Comparison of ENCODE assay signal across 21 cellular contexts in genomic region chr15:89200182-89200581, GRCh38. TPM values are rescaled to one million over a fixed set of nuclear protein-coding genes. Genes with fewer than 3 reads are reported as not detected.
"Had no signal": no experiment of that assay in that cellular context is flagged by ENCODE, and none has a peak within 500 bp of the region (broad histone marks: within the 10 kb centered on the region; RNA-seq: fewer than 3 reads in every experiment).

No MANE protein-coding gene starts in this region.

- H3K27me3 ChIP-seq: esophagus squamous epithelium, right lobe of liver had no signal

- DNase-seq: activated CD4-positive, alpha-beta memory T cell treated with anti-CD3 and anti-CD28 coated beads for 36 hours; activated CD4-positive, alpha-beta T cell treated with anti-CD3 and anti-CD28 coated beads for 36 hours; activated CD8-positive, alpha-beta memory T cell treated with anti-CD3 and anti-CD28 coated beads, Interleukin-2, amount 10 ng/mL, durations not matched to agents 7 days and 5 days; activated naive CD8-positive, alpha-beta T cell treated with anti-CD3 and anti-CD28 coated beads for 36 hours; amniotic stem cell; cortex of kidney; effector CD4-positive, alpha-beta T cell; esophagus squamous epithelium; right lobe of liver; SK-N-SH; stimulated activated CD4-positive, alpha-beta T cell treated with anti-CD3 and anti-CD28 coated beads, Interleukin-4, amount 100 ng/mL, for 24 hours had no signal

- ATAC-seq: activated CD4-positive, alpha-beta T cell treated with anti-CD3 and anti-CD28 coated beads for 36 hours; activated CD8-positive, alpha-beta memory T cell treated with anti-CD3 and anti-CD28 coated beads, Interleukin-2, amount 10 ng/mL, durations not matched to agents 7 days and 5 days; right lobe of liver; stimulated activated effector memory CD8-positive, alpha-beta T cell treated with anti-CD3 and anti-CD28 coated beads, Interleukin-12 subunit alpha, Interleukin-12 subunit beta, amount 100 ng/mL, for 72 hours had no signal

- H3K27ac ChIP-seq: prostate gland, right lobe of liver had no signal

- H3K27ac Mint-ChIP-seq: activated CD4-positive, alpha-beta memory T cell treated with anti-CD3 and anti-CD28 coated beads for 36 hours; activated CD4-positive, alpha-beta T cell treated with anti-CD3 and anti-CD28 coated beads for 36 hours; activated CD8-positive, alpha-beta memory T cell treated with anti-CD3 and anti-CD28 coated beads, Interleukin-2, amount 10 ng/mL, durations not matched to agents 7 days and 5 days; activated naive CD8-positive, alpha-beta T cell treated with anti-CD3 and anti-CD28 coated beads for 36 hours; stimulated activated effector memory CD8-positive, alpha-beta T cell treated with anti-CD3 and anti-CD28 coated beads, Interleukin-12 subunit alpha, Interleukin-12 subunit beta, amount 100 ng/mL, for 72 hours; T-helper 2 cell treated with Interferon-gamma antibody and Interleukin-4, amounts not matched to agents 5 μg/mL and 100 μg/mL, for 36 hours had no signal

- H3K9me3 ChIP-seq: esophagus squamous epithelium, prostate gland, right lobe of liver, SK-N-SH had no signal

- H3K27me3 Mint-ChIP-seq: activated CD4-positive, alpha-beta memory T cell treated with anti-CD3 and anti-CD28 coated beads for 36 hours; activated CD4-positive, alpha-beta T cell treated with anti-CD3 and anti-CD28 coated beads for 36 hours; activated naive CD8-positive, alpha-beta T cell treated with anti-CD3 and anti-CD28 coated beads for 36 hours; central memory CD8-positive, alpha-beta T cell had no signal

- H3K9ac ChIP-seq: SK-N-SH had no signal

- H3K9me3 Mint-ChIP-seq: activated CD4-positive, alpha-beta memory T cell treated with anti-CD3 and anti-CD28 coated beads for 36 hours; activated naive CD8-positive, alpha-beta T cell treated with anti-CD3 and anti-CD28 coated beads for 36 hours; central memory CD8-positive, alpha-beta T cell; nephron progenitor cell; stimulated activated effector memory CD8-positive, alpha-beta T cell treated with anti-CD3 and anti-CD28 coated beads, Interleukin-12 subunit alpha, Interleukin-12 subunit beta, amount 100 ng/mL, for 72 hours; T-helper 2 cell treated with Interferon-gamma antibody and Interleukin-4, amounts not matched to agents 5 μg/mL and 100 μg/mL, for 36 hours had no signal

- H3K36me3 ChIP-seq: prostate gland had no signal

- H3K4me3 ChIP-seq: esophagus squamous epithelium, prostate gland, right lobe of liver had no signal

- FAIRE-seq: TTC549 had no signal

- H3K4me2 ChIP-seq: SK-N-SH had no signal

- H3K4me3 Mint-ChIP-seq: activated CD4-positive, alpha-beta memory T cell treated with anti-CD3 and anti-CD28 coated beads for 36 hours; activated CD4-positive, alpha-beta T cell treated with anti-CD3 and anti-CD28 coated beads for 36 hours; activated CD8-positive, alpha-beta memory T cell treated with anti-CD3 and anti-CD28 coated beads, Interleukin-2, amount 10 ng/mL, durations not matched to agents 7 days and 5 days; activated naive CD8-positive, alpha-beta T cell treated with anti-CD3 and anti-CD28 coated beads for 36 hours; central memory CD8-positive, alpha-beta T cell; nephron progenitor cell; stimulated activated effector memory CD8-positive, alpha-beta T cell treated with anti-CD3 and anti-CD28 coated beads, Interleukin-12 subunit alpha, Interleukin-12 subunit beta, amount 100 ng/mL, for 72 hours; T-helper 2 cell treated with Interferon-gamma antibody and Interleukin-4, amounts not matched to agents 5 μg/mL and 100 μg/mL, for 36 hours had no signal

RNA-seq across cellular contexts. Expression of gene RLBP1, which starts 21.2 kb away (rescaled TPM):
- total RNA-seq: activated CD4-positive, alpha-beta memory T cell treated with anti-CD3 and anti-CD28 coated beads for 36 hours; activated CD4-positive, alpha-beta T cell treated with anti-CD3 and anti-CD28 coated beads for 36 hours; activated CD8-positive, alpha-beta memory T cell treated with anti-CD3 and anti-CD28 coated beads, Interleukin-2, amount 10 ng/mL, durations not matched to agents 7 days and 5 days; activated naive CD8-positive, alpha-beta T cell treated with anti-CD3 and anti-CD28 coated beads for 36 hours; endothelial cell of umbilical vein; esophagus squamous epithelium; lung microvascular endothelial cell; myocyte; prostate gland; right lobe of liver; urinary bladder had no signal
- polyA plus RNA-seq: endothelial cell of umbilical vein, SK-N-SH, urinary bladder had no signal
